Comparison of ENCODE assay signal across 14 cellular contexts in the genomic region with DNA sequence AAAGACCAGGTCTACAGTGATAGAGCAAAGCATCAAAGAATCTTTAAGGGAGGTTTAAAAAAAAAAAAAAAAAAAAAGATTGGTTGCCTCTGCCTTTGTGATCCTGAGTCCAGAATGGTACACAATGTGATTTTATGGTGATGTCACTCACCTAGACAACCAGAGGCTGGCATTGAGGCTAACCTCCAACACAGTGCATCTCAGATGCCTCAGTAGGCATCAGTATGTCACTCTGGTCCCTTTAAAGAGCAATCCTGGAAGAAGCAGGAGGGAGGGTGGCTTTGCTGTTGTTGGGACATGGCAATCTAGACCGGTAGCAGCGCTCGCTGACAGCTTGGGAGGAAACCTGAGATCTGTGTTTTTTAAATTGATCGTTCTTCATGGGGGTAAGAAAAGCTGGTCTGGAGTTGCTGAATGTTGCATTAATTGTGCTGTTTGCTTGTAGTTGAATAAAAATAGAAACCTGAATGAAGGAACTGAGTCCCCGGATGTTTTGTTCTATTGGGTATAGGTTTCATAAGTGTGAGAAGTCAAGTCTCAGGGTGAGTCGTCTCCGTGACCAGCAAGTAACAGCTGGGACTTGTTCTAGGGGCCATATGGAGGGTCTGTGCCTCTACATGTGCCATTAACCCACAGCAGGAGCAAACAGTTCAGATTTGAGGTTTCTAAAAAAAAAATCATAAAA. TPM values are rescaled to one million over a fixed set of nuclear protein-coding genes. Genes with fewer than 3 reads are reported as not detected.
DNase-seq lines count a peak whose midpoint lies in the region; ATAC-seq, FAIRE-seq and TF ChIP-seq lines count a peak whose summit lies in the region.
"Had no signal": no experiment of that assay in that cellular context is flagged by ENCODE, and none has a peak within 500 bp of the region (broad histone marks: within the 10 kb centered on the region; RNA-seq: fewer than 3 reads in every experiment).

No MANE protein-coding gene starts in this region.

- peaks cover 98% of the 10 kb centered on the region for H3K36me3 Mint-ChIP-seq in activated T-helper 17 cell treated with anti-CD3 and anti-CD28 coated beads, Interleukin-2, amount 50 U/mL, for 72 hours (ENCODE audit: low read depth)

- TSS peak; percentile 98 for BruUV-seq in A673 (replicated peaks; lab: Mats Ljungman, UMichigan)

- CTCF ChIA-PET in A673 (lab: Charles Lee) = no interaction called here

- no peaks in the 10 kb centered on the region for H3K27me3 Mint-ChIP-seq in activated T-helper 17 cell treated with anti-CD3 and anti-CD28 coated beads, Interleukin-2, amount 50 U/mL, for 72 hours

- peak; percentile 65 for ATAC-seq in HG02852 (IDR thresholded peaks at IDR 0.05; ENCODE audit: unreplicated experiment)
- ATAC-seq in activated T-helper 17 cell treated with anti-CD3 and anti-CD28 coated beads, Interleukin-2, amount 50 U/mL, for 72 hours (replicated peaks) = peak; percentile 32
- ATAC-seq in GM18505 (IDR thresholded peaks at IDR 0.05; ENCODE audit: unreplicated experiment) = no peak

- peaks cover 9% of the 10 kb centered on the region for H3K4me1 Mint-ChIP-seq in activated T-helper 17 cell treated with anti-CD3 and anti-CD28 coated beads, Interleukin-2, amount 50 U/mL, for 72 hours

- H3K27me3 ChIP-seq in A673 (replicated peaks; ENCODE audit: insufficient read depth, low read depth, low read length, poor library complexity) = no peaks in the 10 kb centered on the region
- H3K27me3 ChIP-seq: BE2C, cardiac muscle cell, neutrophil, stomach had no signal

- DNase-seq in A673 (ENCODE audit: low spot score) = no peak
- peak; percentile 41 for DNase-seq in GM12891 (ENCODE audit: insufficient read length, low spot score)
- DNase-seq in HuH-7.5 (ENCODE audit: low spot score) = no peak
- no peak for DNase-seq in Ammon's horn (ENCODE audit: low spot score)
- no peak for DNase-seq in NOMO-1 (lab: John Stamatoyannopoulos, UW; ENCODE audit: unreplicated experiment in 2 of 2)
- DNase-seq: BE2C, NCI-H774, stomach had no signal

- no peaks in the 10 kb centered on the region for H3K9me3 Mint-ChIP-seq in activated T-helper 17 cell treated with anti-CD3 and anti-CD28 coated beads, Interleukin-2, amount 50 U/mL, for 72 hours

- intact Hi-C loops in A673 (cut with micrococcal nuclease; ENCODE audit: unreplicated experiment) = no loop called here

- H3K4me1 ChIP-seq in A673 (ENCODE audit: insufficient read depth, low read length, poor library complexity, severe bottlenecking) = no peaks in the 10 kb centered on the region
- H3K4me1 ChIP-seq: BE2C had no signal

- peaks cover 62% of the 10 kb centered on the region for H3K36me3 ChIP-seq in A673 (ENCODE audit: insufficient read depth, low read length, poor library complexity, severe bottlenecking)

- TF ChIP-seq POLR2A in GM12891 (IDR thresholded peaks at IDR 0.05; ENCODE audit: low read depth, low read length) (no peak; the same call in 1 of the 2 replicates), GM18505 (IDR thresholded peaks at IDR 0.05; ENCODE audit: borderline replicate concordance, extremely low read depth, insufficient read depth, insufficient read length) (no peak)

- H3K4me3 ChIP-seq in A673 (ENCODE audit: low read depth, low read length, poor library complexity, severe bottlenecking) = no peak overlapping the region
- H3K4me3 ChIP-seq: cardiac muscle cell, stomach had no signal

- TF ChIP-seq CTCF in A673 (conservative IDR thresholded peaks at IDR 0.05; ENCODE audit: low read depth, low read length) = no peak

- no peak overlapping the region for H3K4me3 Mint-ChIP-seq in activated T-helper 17 cell treated with anti-CD3 and anti-CD28 coated beads, Interleukin-2, amount 50 U/mL, for 72 hours

- FAIRE-seq in GM12891 (lab: Jason Lieb, UNC) = peak; percentile 50
- FAIRE-seq: keratinocyte had no signal

- POLR2A ChIA-PET in A673 (lab: Charles Lee; ENCODE audit: low non-redundant PET) = no interaction called here

- no peaks in the 10 kb centered on the region for H3K9me3 ChIP-seq in A673 (ENCODE audit: low read depth, low read length, poor library complexity, severe bottlenecking)
- H3K9me3 ChIP-seq: BE2C, neutrophil, stomach had no signal

- H3K27ac ChIP-seq in A673 (ENCODE audit: low read depth, low read length, poor library complexity, severe bottlenecking) = no peak overlapping the region
- H3K27ac ChIP-seq: cardiac muscle cell, neutrophil, stomach had no signal

- H3K27ac Mint-ChIP-seq in activated T-helper 17 cell treated with anti-CD3 and anti-CD28 coated beads, Interleukin-2, amount 50 U/mL, for 72 hours = peak overlapping the region; percentile 44

TF ChIP-seq in GM12891, 5 proteins besides CTCF, POLR2A, EP300 and RAD21:
- no peak for TF ChIP-seq POU2F2 (IDR thresholded peaks at IDR 0.05; ENCODE audit: low read depth, low read length)
- TF ChIP-seq SPI1 (IDR thresholded peaks at IDR 0.05; ENCODE audit: low read depth, low read length) = peak; percentile 59; the same call in 1 of the 2 replicates

RNA-seq across cellular contexts. Expression of gene PEBP1, which starts 9.3 kb away (rescaled TPM):
- 312 TPM in 2 replicates for total RNA-seq in A673 (2021)
- 175 TPM for polyA plus RNA-seq in GM12891 (2012; ENCODE audit: low read depth, missing spikeins)
- total RNA-seq in activated T-helper 17 cell treated with anti-CD3 and anti-CD28 coated beads, Interleukin-2, amount 50 U/mL, for 72 hours = 100 to 1,000 TPM in 1 of 2 donors, 10 to 100 TPM in 1; 86.0 to 182 TPM

RNA-seq across cellular contexts. Expression of gene VSIG10, which starts 41.4 kb away (rescaled TPM):
- 7.7 and 9.9 TPM in 2 replicates for total RNA-seq in A673 (2021)
- polyA plus RNA-seq in GM12891 (2012; ENCODE audit: low read depth, missing spikeins) = 4.3 TPM
- total RNA-seq in activated T-helper 17 cell treated with anti-CD3 and anti-CD28 coated beads, Interleukin-2, amount 50 U/mL, for 72 hours = 1 to 10 TPM; 5.9 to 9.6 TPM
